In genomic region chrX:106275172-106275571, GRCh38 we compare ENCODE assay signal across 5 cellular contexts.
DNase-seq lines count a peak whose midpoint lies in the region; ATAC-seq, FAIRE-seq and TF ChIP-seq lines count a peak whose summit lies in the region.
"Not testable (repeated sequence)": the region's sequence is repeated elsewhere in the genome, so short reads cannot be mapped to it uniquely, and the experiment has no call there.

No MANE protein-coding gene starts in this region.

- not testable (repeated sequence) for H3K27me3 ChIP-seq in HCT116 (ENCODE audit: insufficient read depth, low read length); PC-3 (ENCODE audit: low read length); bronchial epithelial cell (ENCODE audit: control insufficient read depth, insufficient read depth, low read length)

- not testable (repeated sequence) for H3F3A ChIP-seq in PC-3 (ENCODE audit: low read length, unreplicated experiment)

- H3K4me2 ChIP-seq in HCT116 (ENCODE audit: low read length); PC-3 (ENCODE audit: low read length): not testable (repeated sequence)

- H2AFZ ChIP-seq in HCT116 (ENCODE audit: low read depth, low read length, poor library complexity, severe bottlenecking); PC-3 (ENCODE audit: low read length): not testable (repeated sequence)

- CTCF ChIA-PET in HCT116 (lab: Charles Lee); PC-3 (lab: Charles Lee): not testable (repeated sequence)

- TF ChIP-seq RAD21 in HCT116 (IDR thresholded peaks at IDR 0.05; ENCODE audit: low read depth): not testable (repeated sequence)

- RAD21 ChIA-PET in HCT116 (lab: Charles Lee; ENCODE audit: low non-redundant PET in 1 of 2, low total read pairs in 2 of 2, uncharacterized antibody in 2 of 2, unreplicated experiment in 2 of 2): not testable (repeated sequence)

- H3K27ac ChIP-seq in HCT116 (ENCODE audit: low read depth, low read length); PC-3 (ENCODE audit: low read length): not testable (repeated sequence)

- FAIRE-seq in bronchial epithelial cell (lab: Jason Lieb, UNC) (peak; percentile 64), endometrium (lab: Jason Lieb, UNC) (peak; percentile 95)

- ATAC-seq in HCT116: peak; percentile 50; the same call in 1 of the 2 replicates
- ATAC-seq in PC-3: peak; percentile 72
- ATAC-seq in omental fat pad (ENCODE audit: low FRiP score): peak; percentile 79

- H3K36me3 ChIP-seq in HCT116 (ENCODE audit: control insufficient read depth in 1 of 2, insufficient read depth in 2 of 2, low read length in 2 of 2); PC-3 (ENCODE audit: low read depth, low read length); bronchial epithelial cell (ENCODE audit: control insufficient read depth, insufficient read depth, low read length): not testable (repeated sequence)

- H3K79me2 ChIP-seq in HCT116 (ENCODE audit: insufficient read depth, low read length); PC-3 (ENCODE audit: low read length): not testable (repeated sequence)

- H3K4me1 ChIP-seq in HCT116 (ENCODE audit: control insufficient read depth in 1 of 2, insufficient read depth in 2 of 2, low read length in 2 of 2) (peaks cover 0 to 14% of the 10 kb centered on the region in 2 experiments; a peak in 2 of 4 replicates), PC-3 (ENCODE audit: insufficient read depth, low read length) (peaks cover 18% of the 10 kb centered on the region)

- not testable (repeated sequence) for BruUV-seq in HCT116 (replicated peaks; lab: Mats Ljungman, UMichigan); PC-3 (replicated peaks; lab: Mats Ljungman, UMichigan)

- POLR2A ChIA-PET in HCT116 (lab: Charles Lee); PC-3 (lab: Charles Lee; ENCODE audit: unreplicated experiment): not testable (repeated sequence)

- intact Hi-C loops in HCT116 (cut with micrococcal nuclease); PC-3 (cut with micrococcal nuclease): not testable (repeated sequence)

- not testable (repeated sequence) for TF ChIP-seq CTCF in HCT116 (IDR thresholded peaks at IDR 0.05 in 2 of 3, conservative IDR thresholded peaks at IDR 0.05 in 1 of 3; ENCODE audit: borderline replicate concordance in 1 of 3, insufficient read depth in 1 of 3, low read depth in 2 of 3, low read length in 2 of 3); PC-3 (conservative IDR thresholded peaks at IDR 0.05; ENCODE audit: low read depth, low read length); bronchial epithelial cell (IDR thresholded peaks at IDR 0.05; ENCODE audit: insufficient read depth, low read length, severe bottlenecking); omental fat pad (IDR thresholded peaks at IDR 0.05)

- TF ChIP-seq POLR2A in HCT116 (IDR thresholded peaks at IDR 0.05; ENCODE audit: borderline replicate concordance, extremely low read depth, insufficient read depth, insufficient read length): not testable (repeated sequence)

- H3K4me3 ChIP-seq in HCT116 (replicated peaks in 1 of 2; ENCODE audit: low read depth in 1 of 2, low read length in 2 of 2); PC-3 (ENCODE audit: low read length); bronchial epithelial cell (ENCODE audit: low read depth, low read length): not testable (repeated sequence)

- not testable (repeated sequence) for DNase-seq in HCT116 (ENCODE audit: low read depth, low spot score); PC-3; bronchial epithelial cell (ENCODE audit: low read depth); omental fat pad (ENCODE audit: low spot score)

- H4K20me1 ChIP-seq in HCT116 (ENCODE audit: insufficient read depth); PC-3 (ENCODE audit: low read length): not testable (repeated sequence)

- H3K9me2 ChIP-seq in HCT116 (ENCODE audit: insufficient read depth); PC-3 (replicated peaks; ENCODE audit: low read length): not testable (repeated sequence)

- not testable (repeated sequence) for H3K9me3 ChIP-seq in HCT116 (ENCODE audit: control insufficient read depth in 1 of 2, insufficient read depth in 1 of 2, low read depth in 1 of 2, low read length in 2 of 2); PC-3 (ENCODE audit: low read length)

- H3K9ac ChIP-seq in HCT116 (ENCODE audit: low read length); PC-3 (ENCODE audit: low read length): not testable (repeated sequence)
